ENCODE assay signal across 8 cellular contexts in genomic region chr3:42081814-42082473, GRCh38. TPM values are rescaled to one million over a fixed set of nuclear protein-coding genes. Genes with fewer than 3 reads are reported as not detected.
DNase-seq lines count a peak whose midpoint lies in the region; ATAC-seq and TF ChIP-seq lines count a peak whose summit lies in the region.
"Had no signal": no experiment of that assay in that cellular context is flagged by ENCODE, and none has a peak within 500 bp of the region (broad histone marks: within the 10 kb centered on the region; RNA-seq: fewer than 3 reads in every experiment).

No MANE protein-coding gene starts in this region.

- H3K36me3 ChIP-seq in MM.1S (replicated peaks; ENCODE audit: insufficient read depth, low read length): no peaks in the 10 kb centered on the region

- peak overlapping the region; percentile 24 for H3K4me3 Mint-ChIP-seq in dendritic cell treated with granulocyte-macrophage colony-stimulating factor and Interleukin-4, amounts not matched to agents 40 ng/mL and 50 ng/mL, for 4 days
- peak overlapping the region; percentile 63 to 64 for H3K4me3 Mint-ChIP-seq in stimulated activated naive CD8-positive, alpha-beta T cell treated with anti-CD3 and anti-CD28 coated beads, Interleukin-15, amount 100 ng/mL, for 72 hours

- H3K27me3 ChIP-seq in MM.1S (replicated peaks; ENCODE audit: insufficient read depth, low read length): no peaks in the 10 kb centered on the region

- no peak overlapping the region for H2AFZ ChIP-seq in MM.1S (ENCODE audit: low read length)
- H2AFZ ChIP-seq: parathyroid adenoma had no signal

- H3K9me3 ChIP-seq in MM.1S (replicated peaks; ENCODE audit: insufficient read depth, low read length): no peaks in the 10 kb centered on the region

- H3K36me3 Mint-ChIP-seq in dendritic cell treated with granulocyte-macrophage colony-stimulating factor and Interleukin-4, amounts not matched to agents 40 ng/mL and 50 ng/mL, for 4 days (ENCODE audit: low read depth): peaks cover 3% of the 10 kb centered on the region

- DNase-seq in MM.1S: peak; percentile 17
- no peak for DNase-seq in stimulated activated naive CD8-positive, alpha-beta T cell treated with anti-CD3 and anti-CD28 coated beads, Interleukin-15, amount 100 ng/mL, for 72 hours
- DNase-seq in left lobe of liver (ENCODE audit: low spot score): no peak
- DNase-seq in NAMALWA (ENCODE audit: low spot score): no peak
- DNase-seq in SHP77 treated with DMSO at 0.1 percent for 48 hours (lab: John Stamatoyannopoulos, UW): no peak

- peaks cover 34% of the 10 kb centered on the region for H3K4me1 ChIP-seq in MM.1S (ENCODE audit: low read length)

- no peak for TF ChIP-seq CTCF in MM.1S (IDR thresholded peaks at IDR 0.05; ENCODE audit: low read length)

- no peaks in the 10 kb centered on the region for H3K27me3 Mint-ChIP-seq in dendritic cell treated with granulocyte-macrophage colony-stimulating factor and Interleukin-4, amounts not matched to agents 40 ng/mL and 50 ng/mL, for 4 days
- H3K27me3 Mint-ChIP-seq in stimulated activated naive CD8-positive, alpha-beta T cell treated with anti-CD3 and anti-CD28 coated beads, Interleukin-15, amount 100 ng/mL, for 72 hours: no peaks in the 10 kb centered on the region

- H3K4me2 ChIP-seq in MM.1S (ENCODE audit: low read depth, low read length): peak overlapping the region; percentile 53

- H3K4me3 ChIP-seq in MM.1S (ENCODE audit: low read length): peak overlapping the region; percentile 5; the same call in 1 of the 2 replicates

- peak overlapping the region; percentile 40; the same call in 1 of the 2 replicates for H3K27ac ChIP-seq in MM.1S (ENCODE audit: low read length)
- H3K27ac ChIP-seq: parathyroid adenoma had no signal

- 0 out of 2 replicates have a peak, but pooled peaks cover 3% of the 10 kb centered on the region for H4K20me1 ChIP-seq in MM.1S (ENCODE audit: insufficient read depth, low read length)

- H3K27ac Mint-ChIP-seq in dendritic cell treated with granulocyte-macrophage colony-stimulating factor and Interleukin-4, amounts not matched to agents 40 ng/mL and 50 ng/mL, for 4 days: peak overlapping the region; percentile 11
- H3K27ac Mint-ChIP-seq in stimulated activated naive CD8-positive, alpha-beta T cell treated with anti-CD3 and anti-CD28 coated beads, Interleukin-15, amount 100 ng/mL, for 72 hours: peak overlapping the region; percentile 32 to 80

- H3K9me3 Mint-ChIP-seq in dendritic cell treated with granulocyte-macrophage colony-stimulating factor and Interleukin-4, amounts not matched to agents 40 ng/mL and 50 ng/mL, for 4 days: no peaks in the 10 kb centered on the region
- peaks cover 3 to 12% of the 10 kb centered on the region in 2 donors for H3K9me3 Mint-ChIP-seq in stimulated activated naive CD8-positive, alpha-beta T cell treated with anti-CD3 and anti-CD28 coated beads, Interleukin-15, amount 100 ng/mL, for 72 hours

- peaks cover 57% of the 10 kb centered on the region for H3K4me1 Mint-ChIP-seq in dendritic cell treated with granulocyte-macrophage colony-stimulating factor and Interleukin-4, amounts not matched to agents 40 ng/mL and 50 ng/mL, for 4 days (ENCODE audit: low read depth)
- H3K4me1 Mint-ChIP-seq in stimulated activated naive CD8-positive, alpha-beta T cell treated with anti-CD3 and anti-CD28 coated beads, Interleukin-15, amount 100 ng/mL, for 72 hours: peaks cover 87% of the 10 kb centered on the region

- peaks cover 91% of the 10 kb centered on the region for H3K79me2 ChIP-seq in MM.1S (ENCODE audit: low read length)

- intact Hi-C loops in dendritic cell treated with granulocyte-macrophage colony-stimulating factor and Interleukin-4, amounts not matched to agents 40 ng/mL and 50 ng/mL, for 4 days (cut with micrococcal nuclease): no loop called here

- ATAC-seq in GM19328 (IDR thresholded peaks at IDR 0.05; ENCODE audit: unreplicated experiment) (peak; percentile 49), left lobe of liver (no peak)
- ATAC-seq in stimulated activated naive CD8-positive, alpha-beta T cell treated with anti-CD3 and anti-CD28 coated beads, Interleukin-15, amount 100 ng/mL, for 72 hours: peak; percentile 52

- no peak overlapping the region for H3K9ac ChIP-seq in MM.1S (ENCODE audit: low read length)
- H3K9ac ChIP-seq: parathyroid adenoma had no signal

- H3F3A ChIP-seq in MM.1S (ENCODE audit: insufficient read depth, low read length): 0 out of 2 replicates have a peak, but pooled peaks cover 14% of the 10 kb centered on the region

- no peaks in the 10 kb centered on the region for H3K9me2 ChIP-seq in MM.1S (replicated peaks; ENCODE audit: insufficient read depth, low read length)

RNA-seq across cellular contexts. Expression of gene TRAK1, which starts 9.2 kb away (rescaled TPM):
- 11.2 TPM for total RNA-seq in left lobe of liver
